14 cellular contexts compared by ENCODE assay signal in genomic region chr2:190927257-190927656, GRCh38. TPM values are rescaled to one million over a fixed set of nuclear protein-coding genes. Genes with fewer than 3 reads are reported as not detected.
DNase-seq lines count a peak whose midpoint lies in the region; ATAC-seq and TF ChIP-seq lines count a peak whose summit lies in the region.
"Had no signal": no experiment of that assay in that cellular context is flagged by ENCODE, and none has a peak within 500 bp of the region (broad histone marks: within the 10 kb centered on the region; RNA-seq: fewer than 3 reads in every experiment).

No MANE protein-coding gene starts in this region.

- H3K4me3 Mint-ChIP-seq in activated T-cell treated with anti-CD3 and anti-CD28 coated beads, Interleukin-2, amount 50 U/mL, for 72 hours = no peak overlapping the region
- no peak overlapping the region for H3K4me3 Mint-ChIP-seq in activated T-helper 1 cell treated with anti-CD3 and anti-CD28 coated beads, Interleukin-12 subunit alpha, Interleukin-12 subunit beta, Interleukin-2, Interleukin-4 antibody, amounts not matched to agents 30 ng/mL and 10 ng/mL and 1 ng/mL, durations not matched to agents 14 hours and 24 hours and 36 hours

- peaks cover 0 to 57% (median 0%) of the 10 kb centered on the region in 4 donors for H3K4me1 ChIP-seq in tibial artery
- H3K4me1 ChIP-seq in stomach = peaks cover 0 to 8% (median 0%) of the 10 kb centered on the region in 4 donors

- H3K4me3 ChIP-seq in astrocyte of the spinal cord (ENCODE audit: low read depth, low read length) (no peak overlapping the region), tibial artery (no peak overlapping the region), stomach (no peak overlapping the region)
- H3K4me3 ChIP-seq: thoracic aorta had no signal

- H3K4me1 Mint-ChIP-seq in activated T-cell treated with anti-CD3 and anti-CD28 coated beads, Interleukin-2, amount 50 U/mL, for 72 hours (ENCODE audit: low read depth) = peaks cover 13% of the 10 kb centered on the region
- H3K4me1 Mint-ChIP-seq in activated T-helper 1 cell treated with anti-CD3 and anti-CD28 coated beads, Interleukin-12 subunit alpha, Interleukin-12 subunit beta, Interleukin-2, Interleukin-4 antibody, amounts not matched to agents 30 ng/mL and 10 ng/mL and 1 ng/mL, durations not matched to agents 14 hours and 24 hours and 36 hours (ENCODE audit: low read depth) = peaks cover 11% of the 10 kb centered on the region

- no peak for TF ChIP-seq POLR2A in stomach (IDR thresholded peaks at IDR 0.05)

- TF ChIP-seq EP300 in stomach (IDR thresholded peaks at IDR 0.05) = no peak

- no peak for DNase-seq in activated T-cell treated with anti-CD3 and anti-CD28 coated beads, Interleukin-2, amount 50 U/mL, for 72 hours
- DNase-seq in activated T-cell treated with anti-CD3 and anti-CD28 coated beads for 4 hours (no peak), astrocyte of the spinal cord (ENCODE audit: low read depth, low spot score) (peak; percentile 55), islet precursor cell (peak; percentile 65), tibial artery (no peak), stomach (no peak)
- no peak for DNase-seq in activated T-helper 1 cell treated with anti-CD3 and anti-CD28 coated beads, Interleukin-12 subunit alpha, Interleukin-12 subunit beta, Interleukin-2, Interleukin-4 antibody, amounts not matched to agents 30 ng/mL and 10 ng/mL and 1 ng/mL, durations not matched to agents 14 hours and 24 hours and 36 hours (ENCODE audit: low spot score)
- DNase-seq: activated CD4-positive, alpha-beta T cell treated with anti-CD3 and anti-CD28 coated beads for 48 hours; activated gamma-delta T cell; cerebellar nuclear complex; COR-L47; NCI-H1105 had no signal

- intact Hi-C loops in tibial artery (cut with DNase I; ENCODE audit: low total_unique reads) = no loop called here
- intact Hi-C loops in activated T-helper 1 cell treated with anti-CD3 and anti-CD28 coated beads, Interleukin-12 subunit alpha, Interleukin-12 subunit beta, Interleukin-2, Interleukin-4 antibody, amounts not matched to agents 30 ng/mL and 10 ng/mL and 1 ng/mL, durations not matched to agents 14 hours and 24 hours and 36 hours (cut with micrococcal nuclease) = no loop called here
- intact Hi-C loops in stomach (cut with DNase I; ENCODE audit: low total_unique reads) = no loop called here

- no peaks in the 10 kb centered on the region for H3K27me3 Mint-ChIP-seq in activated T-cell treated with anti-CD3 and anti-CD28 coated beads, Interleukin-2, amount 50 U/mL, for 72 hours (ENCODE audit: low read depth)
- no peaks in the 10 kb centered on the region for H3K27me3 Mint-ChIP-seq in activated T-helper 1 cell treated with anti-CD3 and anti-CD28 coated beads, Interleukin-12 subunit alpha, Interleukin-12 subunit beta, Interleukin-2, Interleukin-4 antibody, amounts not matched to agents 30 ng/mL and 10 ng/mL and 1 ng/mL, durations not matched to agents 14 hours and 24 hours and 36 hours (ENCODE audit: insufficient read depth)

- H3K27me3 ChIP-seq in tibial artery (no peaks in the 10 kb centered on the region), stomach (no peaks in the 10 kb centered on the region)

- no peak for ATAC-seq in activated T-cell treated with anti-CD3 and anti-CD28 coated beads, Interleukin-2, amount 50 U/mL, for 72 hours (replicated peaks in 1 of 2)
- no peak for ATAC-seq in GM19023 (IDR thresholded peaks at IDR 0.05; ENCODE audit: unreplicated experiment)

- H3K27ac ChIP-seq in tibial artery (peak overlapping the region; percentile 15 to 38), stomach (no peak overlapping the region)

- peaks cover 9 to 51% of the 10 kb centered on the region in 2 donors for H3K36me3 Mint-ChIP-seq in activated T-cell treated with anti-CD3 and anti-CD28 coated beads, Interleukin-2, amount 50 U/mL, for 72 hours (ENCODE audit: insufficient read depth in 2 of 2)
- H3K36me3 Mint-ChIP-seq in activated T-helper 1 cell treated with anti-CD3 and anti-CD28 coated beads, Interleukin-12 subunit alpha, Interleukin-12 subunit beta, Interleukin-2, Interleukin-4 antibody, amounts not matched to agents 30 ng/mL and 10 ng/mL and 1 ng/mL, durations not matched to agents 14 hours and 24 hours and 36 hours (ENCODE audit: low read depth) = peaks cover 53% of the 10 kb centered on the region

- H3K36me3 ChIP-seq in tibial artery (peaks cover 29 to 70% (median 54%) of the 10 kb centered on the region in 3 donors), stomach (peaks cover 6 to 86% (median 59%) of the 10 kb centered on the region in 4 donors)

- in situ Hi-C loops in astrocyte of the spinal cord (cut with HindIII; ENCODE audit: low sequenced_read_pairs) = no loop called here

- H3K27ac Mint-ChIP-seq in activated T-cell treated with anti-CD3 and anti-CD28 coated beads, Interleukin-2, amount 50 U/mL, for 72 hours = peak overlapping the region; percentile 38
- no peak overlapping the region for H3K27ac Mint-ChIP-seq in activated T-helper 1 cell treated with anti-CD3 and anti-CD28 coated beads, Interleukin-12 subunit alpha, Interleukin-12 subunit beta, Interleukin-2, Interleukin-4 antibody, amounts not matched to agents 30 ng/mL and 10 ng/mL and 1 ng/mL, durations not matched to agents 14 hours and 24 hours and 36 hours

- no peaks in the 10 kb centered on the region for H3K9me3 Mint-ChIP-seq in activated T-cell treated with anti-CD3 and anti-CD28 coated beads, Interleukin-2, amount 50 U/mL, for 72 hours
- H3K9me3 Mint-ChIP-seq in activated T-helper 1 cell treated with anti-CD3 and anti-CD28 coated beads, Interleukin-12 subunit alpha, Interleukin-12 subunit beta, Interleukin-2, Interleukin-4 antibody, amounts not matched to agents 30 ng/mL and 10 ng/mL and 1 ng/mL, durations not matched to agents 14 hours and 24 hours and 36 hours = no peaks in the 10 kb centered on the region

- TF ChIP-seq CTCF in astrocyte of the spinal cord (IDR thresholded peaks at IDR 0.05; ENCODE audit: low read depth, low read length) = no peak
- TF ChIP-seq CTCF in tibial artery (IDR thresholded peaks at IDR 0.05) = no peak
- no peak for TF ChIP-seq CTCF in stomach (IDR thresholded peaks at IDR 0.05)

- 39 to 67% (median 45%) methylated on average over 2 of the region's 2 CpGs for WGBS in stomach, 5 donors

- H3K9me3 ChIP-seq in tibial artery = no peaks in the 10 kb centered on the region
- no peaks in the 10 kb centered on the region for H3K9me3 ChIP-seq in stomach
- H3K9me3 ChIP-seq: thoracic aorta had no signal

RNA-seq across cellular contexts. Expression of gene GLS, which starts 46.6 kb away (rescaled TPM):
- 100 to 1,000 TPM; 269 to 288 TPM for total RNA-seq in activated T-cell treated with anti-CD3 and anti-CD28 coated beads, Interleukin-2, amount 50 U/mL, for 72 hours
- total RNA-seq in activated T-helper 1 cell treated with anti-CD3 and anti-CD28 coated beads, Interleukin-12 subunit alpha, Interleukin-12 subunit beta, Interleukin-2, Interleukin-4 antibody, amounts not matched to agents 30 ng/mL and 10 ng/mL and 1 ng/mL, durations not matched to agents 14 hours and 24 hours and 36 hours = 220 and 237 TPM in 2 replicates
- total RNA-seq in stomach = 100 to 1,000 TPM; 106 to 353 (median 140) TPM
- 10 to 100 TPM in 2 of 3 donors, 1 to 10 TPM in 1; 9.6 to 13.2 (median 10.8) TPM for polyA plus RNA-seq in stomach

Comparison
In these comparisons a context has a peak if more than half of its experiments do, and no peak if none do; other contexts are left out.
1. DNase-seq: peak in astrocyte of the spinal cord (single experiment) and islet precursor cell (single experiment); none in activated T-cell treated with anti-CD3 and anti-CD28 coated beads, Interleukin-2, amount 50 U/mL, for 72 hours (0 of 2), activated T-cell treated with anti-CD3 and anti-CD28 coated beads for 4 hours (single experiment), tibial artery (0 of 2), activated T-helper 1 cell treated with anti-CD3 and anti-CD28 coated beads, Interleukin-12 subunit alpha, Interleukin-12 subunit beta, Interleukin-2, Interleukin-4 antibody, amounts not matched to agents 30 ng/mL and 10 ng/mL and 1 ng/mL, durations not matched to agents 14 hours and 24 hours and 36 hours (single experiment) and stomach (single experiment).
2. H3K27ac ChIP-seq: peak in tibial artery (2 of 2); none in stomach (0 of 5).